ENCODE assay signal across 9 cellular contexts in the genomic region with DNA sequence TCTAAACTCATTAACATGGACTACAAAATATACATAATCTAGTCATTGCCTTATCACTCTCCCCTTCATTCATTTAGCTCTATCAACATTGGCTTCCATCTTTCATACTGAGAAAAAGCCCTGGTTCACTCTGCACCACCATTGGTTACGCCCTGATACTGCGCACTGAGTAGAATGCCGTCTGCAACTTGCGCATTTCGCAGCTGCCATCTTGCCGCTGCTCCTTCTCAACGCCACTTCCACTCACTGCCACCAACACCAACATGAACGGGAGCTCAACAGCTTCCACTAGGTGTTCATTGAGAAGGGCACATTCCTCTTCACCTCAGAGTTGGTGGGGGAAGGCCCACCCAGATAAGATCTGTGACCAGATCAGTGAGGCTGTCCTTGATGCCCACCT.
"Had no signal": no experiment of that assay in that cellular context is flagged by ENCODE, and none has a peak within 500 bp of the region (broad histone marks: within the 10 kb centered on the region; RNA-seq: fewer than 3 reads in every experiment).

No MANE protein-coding gene starts in this region.

- H3K9ac ChIP-seq: KMS-11 had no signal

- H3K27ac ChIP-seq: HL-60, KMS-11 had no signal

- H3K4me1 ChIP-seq: HAP-1 had no signal

- DNase-seq: H7, HFFc6, IMR-90, KBM-7 had no signal

- ATAC-seq: GM23338, HCT116 had no signal

- H3K4me2 ChIP-seq: GM23338, KMS-11 had no signal

- H2AFZ ChIP-seq: GM23338 had no signal

- H3K9me3 ChIP-seq: HAP-1 had no signal

- H3K4me3 ChIP-seq: GM23338, HAP-1 had no signal
